In the genomic region with DNA sequence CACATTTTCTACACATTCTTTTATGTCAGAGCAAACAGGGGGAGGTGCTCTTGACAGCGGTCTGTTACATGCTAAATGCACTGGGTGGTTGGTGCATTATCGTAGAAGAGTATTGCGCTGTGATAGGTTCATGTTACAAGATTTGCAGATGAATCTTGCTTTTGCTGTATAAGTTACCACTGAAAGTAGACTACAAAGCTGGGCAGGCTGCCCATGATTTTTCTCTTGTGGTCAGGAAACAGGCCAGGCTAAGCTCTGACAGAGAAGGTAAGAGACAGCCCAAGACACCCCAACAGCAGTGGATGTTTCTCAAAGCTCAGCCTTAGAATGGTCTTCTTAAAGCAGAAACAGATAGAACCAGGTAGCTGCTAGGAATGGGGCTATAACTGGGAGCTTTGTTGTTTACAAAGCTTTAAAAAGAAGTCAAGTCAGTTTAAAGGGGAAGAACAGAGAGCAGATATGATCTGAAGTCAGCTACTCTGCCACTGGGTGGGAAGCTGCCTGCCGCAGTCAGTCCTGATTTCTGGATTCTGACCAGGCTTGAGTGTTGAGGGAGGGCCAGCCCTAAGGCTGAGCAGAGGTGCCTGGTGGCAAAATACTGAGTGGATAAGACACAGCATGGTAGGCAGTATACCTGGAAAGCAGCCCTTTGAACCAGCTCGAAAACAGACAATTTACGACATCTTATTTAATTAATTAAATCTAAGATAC, we compare ENCODE assay signal across 1 cellular context.
TF ChIP-seq lines count a peak whose summit lies in the region.

No MANE protein-coding gene starts in this region.

TF ChIP-seq in HepG2, 621 proteins besides CTCF, POLR2A, EP300 and RAD21:
- TF ChIP-seq ZNF282 (IDR thresholded peaks at IDR 0.05; ENCODE audit: partially characterized antibody) = no peak
